In the genomic region with DNA sequence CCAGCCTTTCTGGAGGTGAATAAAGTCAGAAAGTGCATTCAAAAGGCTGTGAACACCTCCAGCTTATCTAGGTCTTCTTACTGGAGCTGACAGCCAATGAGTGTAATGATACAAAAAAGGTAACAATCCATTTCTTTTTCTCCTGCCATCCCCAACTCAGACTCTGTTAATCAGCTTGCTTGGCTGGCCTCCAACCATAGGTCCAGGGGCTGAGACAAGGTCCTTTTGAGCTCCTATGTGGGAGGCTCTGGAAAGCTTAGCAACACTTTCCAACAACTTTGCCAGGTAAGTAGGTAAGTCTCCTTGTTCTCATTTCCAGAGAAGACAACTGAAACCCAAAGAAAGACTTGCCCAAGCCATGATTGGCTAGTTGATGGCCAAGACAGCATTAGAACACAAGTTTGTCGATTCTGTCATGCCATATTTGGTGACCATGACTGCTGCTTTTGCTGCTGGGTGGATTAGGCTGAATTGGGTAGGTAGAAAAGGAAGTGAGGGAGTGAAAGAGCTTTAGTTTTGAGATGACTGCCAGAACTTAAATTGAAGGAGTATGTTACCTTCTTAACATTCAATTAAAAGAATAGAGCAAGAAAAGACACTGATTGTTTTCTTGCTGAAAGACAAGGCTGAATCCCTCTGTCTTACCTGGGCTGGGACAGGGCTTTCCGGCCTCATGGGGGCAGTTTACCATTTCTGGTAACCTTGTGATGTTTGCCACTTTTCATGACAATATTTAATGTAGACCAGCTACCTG, we compare ENCODE assay signal across 11 cellular contexts. TPM values are rescaled to one million over a fixed set of nuclear protein-coding genes. Genes with fewer than 3 reads are reported as not detected.
DNase-seq lines count a peak whose midpoint lies in the region; ATAC-seq, FAIRE-seq and TF ChIP-seq lines count a peak whose summit lies in the region.
"Had no signal": no experiment of that assay in that cellular context is flagged by ENCODE, and none has a peak within 500 bp of the region (broad histone marks: within the 10 kb centered on the region; RNA-seq: fewer than 3 reads in every experiment).

No MANE protein-coding gene starts in this region.

- ATAC-seq in heart left ventricle (no peak), HG03460 (IDR thresholded peaks at IDR 0.05; ENCODE audit: unreplicated experiment) (peak; percentile 31), K562 (0 out of 3 replicates have a peak, but pooled peaks have one; percentile 0), upper lobe of left lung (ENCODE audit: low FRiP score in 2 of 2) (no peak)

- in situ Hi-C loops in K562 (cut with MboI), result no loop called here

- H3K36me3 ChIP-seq in heart left ventricle (peaks cover 0 to 8% (median 0%) of the 10 kb centered on the region in 9 donors), K562 (ENCODE audit: control insufficient read depth, insufficient read depth, low read length) (peaks cover 51% of the 10 kb centered on the region), upper lobe of left lung (no peaks in the 10 kb centered on the region)

- intact Hi-C loops in heart left ventricle (cut with DNase I) (no loop called here), cardiac septum (cut with DNase I) (no loop called here), K562 (cut with micrococcal nuclease) (loop anchor here (5.0 kb wide), 1 partner anchor 145 kb away; a partner anchor contains a TSS)

- BruUV-seq in K562 (replicated peaks; lab: Mats Ljungman, UMichigan), result TSS peak; percentile 31

- H3K4me1 ChIP-seq in heart left ventricle, result peaks cover 0 to 85% (median 0%) of the 10 kb centered on the region in 12 donors
- peaks cover 10 to 66% of the 10 kb centered on the region in 2 experiments for H3K4me1 ChIP-seq in K562 (replicated peaks in 1 of 2; ENCODE audit: control insufficient read depth in 2 of 2, insufficient read depth in 2 of 2, low read length in 2 of 2)
- H3K4me1 ChIP-seq in upper lobe of left lung, result peaks cover 0 to 17% (median 1%) of the 10 kb centered on the region in 4 donors

- CTCF ChIA-PET in K562 (lab: Yijun Ruan, JAX; ENCODE audit: low intra/inter-chr PET ratio), result no interaction called here

- H3K27me3 ChIP-seq in heart left ventricle (peaks cover 0 to 19% (median 0%) of the 10 kb centered on the region in 9 donors), K562 (ENCODE audit: control insufficient read depth in 2 of 2, insufficient read depth in 2 of 2, low read length in 2 of 2) (no peaks in the 10 kb centered on the region), upper lobe of left lung (no peaks in the 10 kb centered on the region)

- H3K4me2 ChIP-seq in K562 (ENCODE audit: insufficient read depth, low read length), result peak overlapping the region; percentile 94

- H3K79me2 ChIP-seq in K562 (ENCODE audit: control insufficient read depth, insufficient read depth, low read length), result peaks cover 87% of the 10 kb centered on the region

- peak overlapping the region; percentile 82 to 88; a peak in 3 of 4 replicates for H3K9ac ChIP-seq in K562 (ENCODE audit: insufficient read depth in 1 of 2, low read depth in 2 of 2, low read length in 2 of 2)

- 43 to 77% (median 56%) methylated on average over 2 of the region's 2 CpGs for WGBS in heart left ventricle, 4 donors
- 0% methylated on average over 2 of the region's 2 CpGs for WGBS in K562 (ENCODE audit: insufficient coverage, low coverage, missing lambda C conversion rate)
- 57 to 65% methylated on average over 2 of the region's 2 CpGs for WGBS in upper lobe of left lung, 2 donors

- no peak for TF ChIP-seq RAD21 in K562 (CRISPR knock-in tag; conservative IDR thresholded peaks at IDR 0.05 in 1 of 2, IDR thresholded peaks at IDR 0.05 in 1 of 2)

- H3K4me3 ChIP-seq in heart left ventricle (peak overlapping the region in 7 of 12 donors; percentile 3 to 54 (median 16)), K562 (peak overlapping the region; percentile 55), upper lobe of left lung (peak overlapping the region in 3 of 4 donors; percentile 6 to 31 (median 16))

- H3K27ac ChIP-seq in heart left ventricle, result peak overlapping the region in 3 of 12 donors; percentile 7 to 88 (median 25)
- H3K27ac ChIP-seq in K562 (ENCODE audit: extremely low read depth, low read depth, low read length), result peak overlapping the region; percentile 96
- H3K27ac ChIP-seq in upper lobe of left lung, result peak overlapping the region; percentile 35 to 84 (median 74)

- H2AFZ ChIP-seq in K562 (ENCODE audit: low read depth, low read length), result 0 out of 2 replicates have a peak overlapping the region, but pooled peaks have one; percentile 35

- H3K9me3 ChIP-seq in heart left ventricle (no peaks in the 10 kb centered on the region), K562 (replicated peaks; ENCODE audit: control insufficient read depth, insufficient read depth, low read depth, low read length) (no peaks in the 10 kb centered on the region), upper lobe of left lung (no peaks in the 10 kb centered on the region)

- TF ChIP-seq CTCF in heart left ventricle (IDR thresholded peaks at IDR 0.05) (no peak), K562 (IDR thresholded peaks at IDR 0.05 in 2 of 3, conservative IDR thresholded peaks at IDR 0.05 in 1 of 3; ENCODE audit: insufficient read depth in 2 of 3, low read depth in 1 of 3, low read length in 3 of 3) (no peak; a peak in 1 of 6 replicates), upper lobe of left lung (IDR thresholded peaks at IDR 0.05) (no peak)

- POLR2A ChIA-PET in K562 (lab: Yijun Ruan, JAX), result interaction anchor here (0.6 to 8.6 kb wide), 12 partner anchors 10 to 1435 kb away, joined by 3 to 49 read pairs (median 4); a partner anchor contains a TSS

- no peak for TF ChIP-seq POLR2A in heart left ventricle (IDR thresholded peaks at IDR 0.05)
- TF ChIP-seq POLR2A in K562 (conservative IDR thresholded peaks at IDR 0.05), result peak; percentile 60
- no peak for TF ChIP-seq POLR2A in upper lobe of left lung (IDR thresholded peaks at IDR 0.05)

- H3K9me1 ChIP-seq in K562 (ENCODE audit: control insufficient read depth, insufficient read depth, low read length), result no peaks in the 10 kb centered on the region

- TF ChIP-seq EP300 in K562 (IDR thresholded peaks at IDR 0.05; ENCODE audit: low read length) (no peak), upper lobe of left lung (IDR thresholded peaks at IDR 0.05) (no peak)

- FAIRE-seq in K562 (lab: Jason Lieb, UNC), result peak; percentile 6

- no peak for DNase-seq in heart left ventricle
- DNase-seq in cardiac septum (ENCODE audit: low spot score), result no peak
- peak in 1 of 4 experiments; percentile 67 for DNase-seq in K562 (ENCODE audit: extremely low read depth in 1 of 4, low spot score in 3 of 4)
- no peak for DNase-seq in upper lobe of left lung
- DNase-seq in NCI-H524 treated with DMSO at 0.1 percent for 48 hours (lab: John Stamatoyannopoulos, UW), result no peak
- no peak for DNase-seq in NCI-H748 treated with DMSO at 0.1 percent for 48 hours (lab: John Stamatoyannopoulos, UW)
- no peak for DNase-seq in anterior cingulate cortex (lab: John Stamatoyannopoulos, UW)
- DNase-seq: NCI-H345, T-helper 9 cell had no signal

- H4K20me1 ChIP-seq in K562 (replicated peaks; ENCODE audit: control insufficient read depth, insufficient read depth, low read length), result no peaks in the 10 kb centered on the region

TF ChIP-seq in K562, 482 proteins besides CTCF, POLR2A, EP300 and RAD21 (continues in another document):
- TF ChIP-seq, protein P1, sequence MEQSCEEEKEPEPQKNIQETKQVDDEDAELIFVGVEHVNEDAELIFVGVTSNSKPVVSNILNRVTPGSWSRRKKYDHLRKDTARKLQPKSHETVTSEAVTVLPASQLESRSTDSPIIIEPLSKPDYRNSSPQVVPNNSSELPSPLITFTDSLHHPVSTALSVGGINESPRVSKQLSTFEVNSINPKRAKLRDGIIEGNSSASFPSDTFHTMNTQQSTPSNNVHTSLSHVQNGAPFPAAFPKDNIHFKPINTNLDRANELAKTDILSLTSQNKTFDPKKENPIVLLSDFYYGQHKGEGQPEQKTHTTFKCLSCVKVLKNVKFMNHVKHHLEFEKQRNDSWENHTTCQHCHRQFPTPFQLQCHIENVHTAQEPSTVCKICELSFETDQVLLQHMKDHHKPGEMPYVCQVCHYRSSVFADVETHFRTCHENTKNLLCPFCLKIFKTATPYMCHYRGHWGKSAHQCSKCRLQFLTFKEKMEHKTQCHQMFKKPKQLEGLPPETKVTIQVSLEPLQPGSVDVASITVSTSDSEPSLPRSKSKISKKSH (CRISPR knock-in tag; IDR thresholded peaks at IDR 0.05), result no peak
- TF ChIP-seq, protein P2, sequence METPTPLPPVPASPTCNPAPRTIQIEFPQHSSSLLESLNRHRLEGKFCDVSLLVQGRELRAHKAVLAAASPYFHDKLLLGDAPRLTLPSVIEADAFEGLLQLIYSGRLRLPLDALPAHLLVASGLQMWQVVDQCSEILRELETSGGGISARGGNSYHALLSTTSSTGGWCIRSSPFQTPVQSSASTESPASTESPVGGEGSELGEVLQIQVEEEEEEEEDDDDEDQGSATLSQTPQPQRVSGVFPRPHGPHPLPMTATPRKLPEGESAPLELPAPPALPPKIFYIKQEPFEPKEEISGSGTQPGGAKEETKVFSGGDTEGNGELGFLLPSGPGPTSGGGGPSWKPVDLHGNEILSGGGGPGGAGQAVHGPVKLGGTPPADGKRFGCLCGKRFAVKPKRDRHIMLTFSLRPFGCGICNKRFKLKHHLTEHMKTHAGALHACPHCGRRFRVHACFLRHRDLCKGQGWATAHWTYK (CRISPR knock-in tag; IDR thresholded peaks at IDR 0.05), result no peak
- TF ChIP-seq ATF7 (IDR thresholded peaks at IDR 0.05), result no peak

RNA-seq across cellular contexts. Expression of a gene that starts 22.8 kb away (rescaled TPM):
- total RNA-seq in heart left ventricle (100 to 1,000 TPM in 1 of 9 donors, 10 to 100 TPM in 6, 1 to 10 TPM in 2; 4.7 to 162 (median 28.3) TPM), cardiac septum (8.1 TPM), K562 (2014; rRNA removed) (not detected in 2 replicates), K562 (2014; rRNA removed; fragmentation: Illumina TruSeq; extraction: Trizol) (0.22 and 0.29 TPM in 2 replicates), K562 (2015; rRNA removed; fragmentation: Illumina TruSeq; extraction: Trizol) (0.23 and 0.33 TPM in 2 replicates), K562 (2021) (0.47 and 0.49 TPM in 2 replicates), upper lobe of left lung (100 to 1,000 TPM in 5 of 6 donors, 10 to 100 TPM in 1; 98.0 to 392 (median 261) TPM)
- polyA plus RNA-seq in heart left ventricle (10 to 100 TPM in 1 of 2 donors, 1 to 10 TPM in 1; 9.5 to 27.4 TPM), K562 (2011; rRNA removed) (0.22 and 0.58 TPM in 2 replicates), K562 (2014; fragmentation: Illumina TruSeq; extraction: Trizol) (0.43 and 0.46 TPM in 2 replicates), K562 (2014; fragmentation: Nextera tagmentation; extraction: Ambion mirVana) (1 to 10 TPM in 1 of 2 experiments, under 1 TPM in 1; 0.91 to 1.6 TPM), K562 (2014; rRNA removed) (0.12 and 0.61 TPM in 2 replicates)
- total RNA-seq in K562 (2011; cell fraction: chromatin; rRNA removed; ENCODE audit: low replicate concordance), result not detected in 2 replicates
- total RNA-seq in K562 (2011; cell fraction: nucleolus; rRNA removed), result 0.17 TPM in 1 of 2 replicates, not detected in the other
- total RNA-seq in K562 (2011; cell fraction: nucleoplasm; rRNA removed), result 0.37 TPM in 1 of 2 replicates, not detected in the other
- 0.52 and 1.0 TPM in 2 replicates for polyA plus RNA-seq in K562 (2011; cell fraction: cytosol; rRNA removed)
- 0.48 and 1.2 TPM in 2 replicates for polyA plus RNA-seq in K562 (2011; cell fraction: nucleus; rRNA removed)
- 0.21 and 1.1 TPM in 2 replicates for polyA plus RNA-seq in K562 (2012)
- 0.35 and 0.42 TPM in 2 replicates for polyA minus RNA-seq in K562 (2011; rRNA and poly(A)+ RNA removed)
- not detected in 2 replicates for polyA minus RNA-seq in K562 (2011; cell fraction: cytosol; rRNA and poly(A)+ RNA removed)
- 0.22 TPM in 1 of 2 replicates, not detected in the other for polyA minus RNA-seq in K562 (2011; cell fraction: nucleus; rRNA and poly(A)+ RNA removed)
- polyA plus RNA-seq: neural cell had no signal

Comparison
In these comparisons a context has a peak if more than half of its experiments do, and no peak if none do; other contexts are left out.
1. ATAC-seq: peak in HG03460 (single experiment) and K562 (single experiment); none in heart left ventricle (0 of 4) and upper lobe of left lung (0 of 2).
2. Peak in every context shown above with its lines, with median percentiles within 50 percentile points of each other: H3K4me3 ChIP-seq.